In genomic region chr3:25421747-25422146, GRCh38 we compare ENCODE assay signal across 13 cellular contexts. TPM values are rescaled to one million over a fixed set of nuclear protein-coding genes. Genes with fewer than 3 reads are reported as not detected.
DNase-seq lines count a peak whose midpoint lies in the region; ATAC-seq, FAIRE-seq and TF ChIP-seq lines count a peak whose summit lies in the region.
"Had no signal": no experiment of that assay in that cellular context is flagged by ENCODE, and none has a peak within 500 bp of the region (broad histone marks: within the 10 kb centered on the region; RNA-seq: fewer than 3 reads in every experiment).

No MANE protein-coding gene starts in this region.

- CTCF ChIA-PET in Calu3 (lab: Charles Lee), result interaction anchor here (0.9 to 1.0 kb wide), 2 partner anchors 97 to 126 kb away, joined by 3 to 4 read pairs; no protein-coding TSS in a partner anchor

- peak; percentile 43 for DNase-seq in Calu3
- DNase-seq in kidney tubule cell (ENCODE audit: low spot score), result peak; percentile 24
- peak in 1 of 3 donors; percentile 57 for DNase-seq in right lobe of liver
- peak; percentile 34 for DNase-seq in small intestine
- no peak for DNase-seq in DMS 273 (lab: John Stamatoyannopoulos, UW; ENCODE audit: unreplicated experiment)
- DNase-seq in posterior cingulate gyrus, result no peak
- DNase-seq: BE2C; CD4-positive, alpha-beta memory T cell; DMS53; GF-D8 had no signal

- peaks cover 2% of the 10 kb centered on the region for H3K9me3 Mint-ChIP-seq in Calu3 (ENCODE audit: low read depth, unreplicated experiment)

- peaks cover 54% of the 10 kb centered on the region for H3K4me1 Mint-ChIP-seq in Calu3 (ENCODE audit: low read depth, unreplicated experiment)
- H3K4me1 Mint-ChIP-seq: CD4-positive, alpha-beta memory T cell had no signal

- no peak for TF ChIP-seq CTCF in Calu3 (IDR thresholded peaks at IDR 0.05; ENCODE audit: unreplicated experiment)
- no peak for TF ChIP-seq CTCF in right lobe of liver (IDR thresholded peaks at IDR 0.05)

- H3K36me3 ChIP-seq in right lobe of liver (no peaks in the 10 kb centered on the region), small intestine (ENCODE audit: control insufficient read depth in 2 of 2, insufficient read depth in 2 of 2, low read length in 2 of 2) (no peaks in the 10 kb centered on the region)
- H3K36me3 ChIP-seq: BE2C had no signal

- 29% methylated on average over 2 of the region's 2 CpGs for WGBS in right lobe of liver (ENCODE audit: insufficient coverage, low coverage, low lambda C conversion rate, missing lambda C conversion rate)
- 42 to 62% (median 49%) methylated on average over 2 of the region's 2 CpGs for WGBS in small intestine, 3 donors

- intact Hi-C loops in Calu3 (cut with micrococcal nuclease; ENCODE audit: unreplicated experiment), result no loop called here
- intact Hi-C loops in right lobe of liver (cut with DNase I), result no loop called here
- intact Hi-C loops in posterior cingulate gyrus (cut with DNase I), result no loop called here

- peak overlapping the region in 1 of 3 donors; percentile 46 for H3K27ac ChIP-seq in right lobe of liver
- H3K27ac ChIP-seq in small intestine (ENCODE audit: low read depth in 1 of 2, low read length in 1 of 2), result no peak overlapping the region
- H3K27ac ChIP-seq: C4-2B had no signal

- H3K4me3 ChIP-seq in right lobe of liver (no peak overlapping the region), small intestine (ENCODE audit: low read depth in 1 of 2, low read length in 2 of 2) (no peak overlapping the region)

- H3K27me3 ChIP-seq in right lobe of liver, result no peaks in the 10 kb centered on the region
- no peaks in the 10 kb centered on the region for H3K27me3 ChIP-seq in small intestine (ENCODE audit: control insufficient read depth in 2 of 2, insufficient read depth in 2 of 2, low read length in 2 of 2)

- FAIRE-seq in small intestine (lab: Jason Lieb, UNC), result no peak
- FAIRE-seq: H54 had no signal

- no peaks in the 10 kb centered on the region for H3K9me3 ChIP-seq in right lobe of liver
- no peaks in the 10 kb centered on the region for H3K9me3 ChIP-seq in small intestine (ENCODE audit: control insufficient read depth, low read depth)
- H3K9me3 ChIP-seq: BE2C had no signal

- TF ChIP-seq POLR2A in right lobe of liver (IDR thresholded peaks at IDR 0.05), result no peak

- peaks cover 13% of the 10 kb centered on the region for H3K36me3 Mint-ChIP-seq in Calu3 (ENCODE audit: insufficient read depth, unreplicated experiment)
- H3K36me3 Mint-ChIP-seq: CD4-positive, alpha-beta memory T cell had no signal

- H3K4me1 ChIP-seq in right lobe of liver, result peaks cover 0 to 13% (median 0%) of the 10 kb centered on the region in 4 donors
- H3K4me1 ChIP-seq in small intestine (ENCODE audit: control insufficient read depth in 2 of 2, insufficient read depth in 1 of 2, low read depth in 1 of 2, low read length in 1 of 2), result no peaks in the 10 kb centered on the region
- H3K4me1 ChIP-seq: BE2C had no signal

- no peak overlapping the region for H3K27ac Mint-ChIP-seq in Calu3 (ENCODE audit: unreplicated experiment)
- H3K27ac Mint-ChIP-seq: CD4-positive, alpha-beta memory T cell had no signal

- H3K27me3 Mint-ChIP-seq in Calu3 (ENCODE audit: unreplicated experiment), result no peaks in the 10 kb centered on the region

- peak; percentile 99 to 100 (median 100) for ATAC-seq in right lobe of liver
- ATAC-seq in GM18502 (IDR thresholded peaks at IDR 0.05; ENCODE audit: poor library complexity, unreplicated experiment), result no peak

- H3K4me3 Mint-ChIP-seq in Calu3 (ENCODE audit: low read depth, unreplicated experiment), result no peak overlapping the region
- H3K4me3 Mint-ChIP-seq: CD4-positive, alpha-beta memory T cell had no signal

- BruUV-seq in Calu3 (replicated peaks; lab: Mats Ljungman, UMichigan), result no TSS peak

RNA-seq across cellular contexts. Expression of gene RARB, which starts 6.3 kb away (rescaled TPM):
- 29.8 and 31.3 TPM in 2 replicates for total RNA-seq in Calu3 (2022)
- total RNA-seq in right lobe of liver, result 1 to 10 TPM; 1.2 to 2.8 (median 2.1) TPM
- 1 to 10 TPM in 1 of 3 donors, under 1 TPM in 2; 0.27 to 1.3 (median 0.45) TPM for polyA plus RNA-seq in small intestine
- total RNA-seq: CD4-positive, alpha-beta memory T cell had no signal

Comparison
In these comparisons a context has a peak if more than half of its experiments do, and no peak if none do; other contexts are left out.
1. DNase-seq: peak in Calu3 (single experiment), kidney tubule cell (single experiment) and small intestine (single experiment); none in DMS 273 (single experiment) and posterior cingulate gyrus (0 of 10).